In genomic region chr1:227215863-227216510, GRCh38 we compare ENCODE assay signal across 21 cellular contexts.
A peak's percentile ranks its signal among the peaks of the same experiment; 100 is the strongest.
DNase-seq lines count a peak whose midpoint lies in the region; ATAC-seq, FAIRE-seq and TF ChIP-seq lines count a peak whose summit lies in the region.
"Had no signal": no experiment of that assay in that cellular context is flagged by ENCODE, and none has a peak within 500 bp of the region (broad histone marks: within the 10 kb centered on the region; RNA-seq: fewer than 3 reads in every experiment).

No MANE protein-coding gene starts in this region.

- no peaks in the 10 kb centered on the region for H3K36me3 Mint-ChIP-seq in activated naive CD8-positive, alpha-beta T cell treated with anti-CD3 and anti-CD28 coated beads for 36 hours
- H3K36me3 Mint-ChIP-seq: CD8-positive, alpha-beta T cell had no signal

- H3K27ac ChIP-seq in kidney (ENCODE audit: low read depth in 2 of 2, low read length in 2 of 2) = no peak overlapping the region
- H3K27ac ChIP-seq: BLaER1 treated with 17β-estradiol and CSF1 and Interleukin-3, amounts not matched to agents 10 nM and 100 nM; RWPE1 had no signal

- no peak overlapping the region for H3K9ac ChIP-seq in kidney (ENCODE audit: low read length in 2 of 2)
- H3K9ac ChIP-seq: BLaER1 treated with 17β-estradiol and CSF1 and Interleukin-3, amounts not matched to agents 10 nM and 100 nM had no signal

- no peak overlapping the region for H3K4me3 Mint-ChIP-seq in activated naive CD8-positive, alpha-beta T cell treated with anti-CD3 and anti-CD28 coated beads for 36 hours
- H3K4me3 Mint-ChIP-seq: CD8-positive, alpha-beta T cell had no signal

- no peaks in the 10 kb centered on the region for H3K4me1 Mint-ChIP-seq in activated naive CD8-positive, alpha-beta T cell treated with anti-CD3 and anti-CD28 coated beads for 36 hours

- no peak overlapping the region for H3K4me3 ChIP-seq in kidney (ENCODE audit: low read length in 2 of 2)
- H3K4me3 ChIP-seq: BLaER1 treated with 17β-estradiol and CSF1 and Interleukin-3, amounts not matched to agents 10 nM and 100 nM; HAP-1; K562 had no signal

- H3K4me1 ChIP-seq in kidney (ENCODE audit: control insufficient read depth in 1 of 2, insufficient read depth in 1 of 2, low read depth in 1 of 2, low read length in 2 of 2) = peaks cover 5 to 9% of the 10 kb centered on the region in 2 donors
- H3K4me1 ChIP-seq: BLaER1 treated with 17β-estradiol and CSF1 and Interleukin-3, amounts not matched to agents 10 nM and 100 nM had no signal

- no peak for DNase-seq in D721Med (ENCODE audit: insufficient read length, low spot score)
- peak; percentile 9 for DNase-seq in HS-5 (ENCODE audit: low read depth)
- peak; percentile 6 for DNase-seq in astrocyte of the hippocampus (ENCODE audit: low read depth, low spot score)
- no peak for DNase-seq in kidney
- DNase-seq in DMS79 (lab: John Stamatoyannopoulos, UW) = no peak
- DNase-seq in NCI-H748 (lab: John Stamatoyannopoulos, UW; ENCODE audit: unreplicated experiment) = no peak
- DNase-seq in activated naive CD8-positive, alpha-beta T cell treated with anti-CD3 and anti-CD28 coated beads for 36 hours = no peak
- DNase-seq: Calu3; CD8-positive, alpha-beta T cell; DMS53; NCI-H1092 treated with DMSO at 0.1 percent for 48 hours; NCI-H146; NCI-H2029 treated with DMSO at 0.1 percent for 48 hours; NCI-H2171; NCI-H774; SIG-M5 had no signal

- no peak for ATAC-seq in HG02571 (IDR thresholded peaks at IDR 0.05; ENCODE audit: unreplicated experiment)
- ATAC-seq: CD8-positive, alpha-beta T cell; K562 had no signal

- no peaks in the 10 kb centered on the region for H3K9me3 ChIP-seq in kidney (ENCODE audit: control insufficient read depth in 1 of 2, low read length in 2 of 2)
- H3K9me3 ChIP-seq: BLaER1 treated with 17β-estradiol and CSF1 and Interleukin-3, amounts not matched to agents 10 nM and 100 nM; HAP-1 had no signal

- peaks cover 12% of the 10 kb centered on the region for H3K27me3 Mint-ChIP-seq in activated naive CD8-positive, alpha-beta T cell treated with anti-CD3 and anti-CD28 coated beads for 36 hours

- H3K9me3 Mint-ChIP-seq in activated naive CD8-positive, alpha-beta T cell treated with anti-CD3 and anti-CD28 coated beads for 36 hours = no peaks in the 10 kb centered on the region
- H3K9me3 Mint-ChIP-seq: CD8-positive, alpha-beta T cell had no signal

- no peaks in the 10 kb centered on the region for H3K36me3 ChIP-seq in kidney (ENCODE audit: control insufficient read depth in 1 of 2, insufficient read depth in 2 of 2, low read length in 2 of 2)
- H3K36me3 ChIP-seq: HAP-1 had no signal

- intact Hi-C loops in kidney (cut with DNase I) = no loop called here

- no peak overlapping the region for H3K27ac Mint-ChIP-seq in activated naive CD8-positive, alpha-beta T cell treated with anti-CD3 and anti-CD28 coated beads for 36 hours
- H3K27ac Mint-ChIP-seq: CD8-positive, alpha-beta T cell had no signal

- FAIRE-seq in D721Med (lab: Jason Lieb, UNC) (peak; percentile 93), kidney (lab: Jason Lieb, UNC) (peak; percentile 30)
- FAIRE-seq: K562 had no signal

- TF ChIP-seq CTCF in D721Med (IDR thresholded peaks at IDR 0.05; ENCODE audit: insufficient read depth, missing control alignments) (no peak), kidney (IDR thresholded peaks at IDR 0.05; ENCODE audit: borderline replicate concordance, extremely low read depth, insufficient read depth) (no peak)

Comparison
In these comparisons a context has a peak if more than half of its experiments do, and no peak if none do; other contexts are left out.
1. DNase-seq: peak in HS-5 (single experiment) and astrocyte of the hippocampus (single experiment); none in D721Med (single experiment), kidney (single experiment), DMS79 (single experiment), NCI-H748 (single experiment) and activated naive CD8-positive, alpha-beta T cell treated with anti-CD3 and anti-CD28 coated beads for 36 hours (single experiment).